Comparison of ENCODE assay signal across 18 cellular contexts in the genomic region with DNA sequence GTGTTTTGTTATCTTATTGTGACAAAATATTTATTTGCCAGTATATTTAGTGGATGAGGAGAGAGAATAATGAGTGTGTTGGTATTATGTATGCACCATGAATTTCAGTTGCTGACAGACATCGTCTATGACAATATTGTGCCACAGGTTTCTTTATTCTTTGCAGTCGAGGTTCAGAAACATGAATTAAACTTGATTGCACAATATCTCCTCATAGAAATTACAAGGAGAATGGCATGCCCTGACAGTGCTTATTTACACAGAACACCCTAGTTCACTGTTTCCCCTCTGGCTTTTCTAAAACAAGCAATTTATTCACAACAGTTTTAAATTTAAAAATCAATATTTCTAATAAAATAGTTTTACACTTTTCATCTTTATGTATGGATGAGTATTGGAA. TPM values are rescaled to one million over a fixed set of nuclear protein-coding genes. Genes with fewer than 3 reads are reported as not detected.
A peak's percentile ranks its signal among the peaks of the same experiment; 100 is the strongest.
DNase-seq lines count a peak whose midpoint lies in the region; ATAC-seq, FAIRE-seq and TF ChIP-seq lines count a peak whose summit lies in the region.
"Had no signal": no experiment of that assay in that cellular context is flagged by ENCODE, and none has a peak within 500 bp of the region (broad histone marks: within the 10 kb centered on the region; RNA-seq: fewer than 3 reads in every experiment).

No MANE protein-coding gene starts in this region.

- H3K4me1 ChIP-seq in IMR-90 (ENCODE audit: control insufficient read depth, insufficient read depth, low read length): no peaks in the 10 kb centered on the region
- no peaks in the 10 kb centered on the region for H3K4me1 ChIP-seq in K562 (replicated peaks in 1 of 2; ENCODE audit: control insufficient read depth in 2 of 2, insufficient read depth in 2 of 2, low read length in 2 of 2)
- H3K4me1 ChIP-seq: BLaER1, HAP-1 had no signal

- H2AFZ ChIP-seq in IMR-90 (replicated peaks; ENCODE audit: low read length, poor library complexity): no peak overlapping the region
- H2AFZ ChIP-seq in K562 (ENCODE audit: low read depth, low read length): no peak overlapping the region

- no peak overlapping the region for H2BK5ac ChIP-seq in IMR-90 (ENCODE audit: low read depth, low read length, poor library complexity, severe bottlenecking)

- no TSS peak for BruUV-seq in IMR-90 (replicated peaks; lab: Mats Ljungman, UMichigan)
- BruUV-seq in K562 (replicated peaks; lab: Mats Ljungman, UMichigan): no TSS peak

- intact Hi-C loops in IMR-90 (cut with micrococcal nuclease): no loop called here
- intact Hi-C loops in K562 (cut with micrococcal nuclease): no loop called here

- H4K8ac ChIP-seq in IMR-90 (ENCODE audit: low read depth in 2 of 2, low read length in 2 of 2): no peak overlapping the region

- H4K5ac ChIP-seq in IMR-90 (ENCODE audit: low read depth, low read length): no peak overlapping the region

- TF ChIP-seq CTCF in IMR-90 (conservative IDR thresholded peaks at IDR 0.05; ENCODE audit: low read depth, low read length) (no peak), K562 (IDR thresholded peaks at IDR 0.05 in 2 of 3, conservative IDR thresholded peaks at IDR 0.05 in 1 of 3; ENCODE audit: insufficient read depth in 2 of 3, low read depth in 1 of 3, low read length in 3 of 3) (no peak), GM10248 (IDR thresholded peaks at IDR 0.05; ENCODE audit: control extremely low read depth, extremely low read depth, low read depth, missing control alignments) (no peak)

- TF ChIP-seq RAD21 in IMR-90 (IDR thresholded peaks at IDR 0.05; ENCODE audit: low read length) (no peak), K562 (CRISPR knock-in tag; conservative IDR thresholded peaks at IDR 0.05 in 1 of 2, IDR thresholded peaks at IDR 0.05 in 1 of 2) (no peak)

- no peak for TF ChIP-seq POLR2A in IMR-90 (IDR thresholded peaks at IDR 0.05; ENCODE audit: low read depth, low read length)
- TF ChIP-seq POLR2A in K562 (conservative IDR thresholded peaks at IDR 0.05): no peak

- no peak overlapping the region for H3K18ac ChIP-seq in IMR-90 (ENCODE audit: low read depth, low read length)

- no peaks in the 10 kb centered on the region for H3K36me3 ChIP-seq in IMR-90 (ENCODE audit: control insufficient read depth, insufficient read depth, low read length)
- H3K36me3 ChIP-seq in K562 (ENCODE audit: control insufficient read depth, insufficient read depth, low read length): no peaks in the 10 kb centered on the region
- H3K36me3 ChIP-seq: BLaER1, HAP-1 had no signal

- H3K9me1 ChIP-seq in IMR-90 (ENCODE audit: insufficient read depth, low read length) (no peaks in the 10 kb centered on the region), K562 (ENCODE audit: control insufficient read depth, insufficient read depth, low read length) (no peaks in the 10 kb centered on the region)

- no peak for FAIRE-seq in K562 (lab: Jason Lieb, UNC)
- FAIRE-seq: GM12878, GM19239 had no signal

- H3K9me3 ChIP-seq in IMR-90 (ENCODE audit: control insufficient read depth, insufficient read depth, low read length) (no peaks in the 10 kb centered on the region), K562 (replicated peaks; ENCODE audit: control insufficient read depth, insufficient read depth, low read depth, low read length) (no peaks in the 10 kb centered on the region)
- H3K9me3 ChIP-seq: BLaER1, HAP-1 had no signal

- WGBS in IMR-90 (ENCODE audit: extremely low coverage in 2 of 2, insufficient read length in 1 of 2), 2 experiments: no CpG with 5 or more reads among the region's 2 CpGs
- WGBS in K562 (ENCODE audit: insufficient coverage, low coverage, missing lambda C conversion rate): 0% methylated on average over 2 of the region's 2 CpGs

- no peak for ATAC-seq in IMR-90 (ENCODE audit: low read depth)
- ATAC-seq in K562: no peak
- ATAC-seq: GM12878 had no signal

- H3K14ac ChIP-seq in IMR-90 (replicated peaks; ENCODE audit: low read depth, low read length): no peak overlapping the region

- TF ChIP-seq EP300 in K562 (IDR thresholded peaks at IDR 0.05; ENCODE audit: low read length): no peak

- no peak overlapping the region for H2AK9ac ChIP-seq in IMR-90 (replicated peaks; ENCODE audit: low read depth, low read length, poor library complexity)

- no peaks in the 10 kb centered on the region for H3K79me1 ChIP-seq in IMR-90 (ENCODE audit: low read depth in 1 of 2, low read length in 2 of 2)

- H3K27ac ChIP-seq in IMR-90 (ENCODE audit: insufficient read depth, low read length) (no peak overlapping the region), K562 (ENCODE audit: extremely low read depth, low read depth, low read length) (no peak overlapping the region)
- H3K27ac ChIP-seq: BLaER1 had no signal

- no peak overlapping the region for H3K4me2 ChIP-seq in IMR-90 (ENCODE audit: low read depth, low read length)
- no peak overlapping the region for H3K4me2 ChIP-seq in K562 (ENCODE audit: insufficient read depth, low read length)
- H3K4me2 ChIP-seq: BLaER1 had no signal

- H3K4ac ChIP-seq in IMR-90 (ENCODE audit: low read depth, low read length): no peak overlapping the region

- H4K20me1 ChIP-seq in IMR-90 (ENCODE audit: insufficient read depth, low read length): no peaks in the 10 kb centered on the region
- no peaks in the 10 kb centered on the region for H4K20me1 ChIP-seq in K562 (replicated peaks; ENCODE audit: control insufficient read depth, insufficient read depth, low read length)
- H4K20me1 ChIP-seq: BLaER1 had no signal

- H2BK15ac ChIP-seq in IMR-90 (ENCODE audit: low read depth, low read length): no peak overlapping the region

- CTCF ChIA-PET in IMR-90 (lab: Yijun Ruan, JAX): no interaction called here
- CTCF ChIA-PET in K562 (lab: Yijun Ruan, JAX; ENCODE audit: low intra/inter-chr PET ratio): no interaction called here
- CTCF ChIA-PET in GM10248 (lab: Yijun Ruan, JAX): no interaction called here

- no peak overlapping the region for H3K56ac ChIP-seq in IMR-90 (ENCODE audit: extremely low read depth, insufficient read depth, low read length)

- H3K23ac ChIP-seq in IMR-90 (ENCODE audit: low read depth, low read length): no peak overlapping the region

- no peaks in the 10 kb centered on the region for H3K79me2 ChIP-seq in K562 (ENCODE audit: control insufficient read depth, insufficient read depth, low read length)

- no peak overlapping the region for H2AK5ac ChIP-seq in IMR-90 (ENCODE audit: low read depth, low read length)

- peak; percentile 47 for DNase-seq in SIG-M5 treated with dmso at 0.1 percent for 504 hours (lab: John Stamatoyannopoulos, UW; ENCODE audit: unreplicated experiment)
- no peak for DNase-seq in SIG-M5 (lab: John Stamatoyannopoulos, UW)
- DNase-seq in IMR-90: no peak
- DNase-seq in K562 (ENCODE audit: extremely low read depth in 1 of 4, low spot score in 3 of 4): no peak
- DNase-seq in NK-92 treated with Interleukin-12 subunit alpha and Interleukin-12 subunit beta, amount 100 ng/mL, for 24 hours (lab: John Stamatoyannopoulos, UW): no peak
- no peak for DNase-seq in stimulated activated CD4-positive, alpha-beta T cell treated with anti-CD3 and anti-CD28 coated beads, Interleukin-4, amount 100 ng/mL, for 24 hours
- no peak for DNase-seq in GM10248 (ENCODE audit: extremely low spot score)
- DNase-seq: 8988T; CD4-positive, alpha-beta memory T cell; DMS79 treated with DMSO at 0.1 percent for 48 hours; GF-D8 had no signal

- POLR2A ChIA-PET in IMR-90 (lab: Charles Lee; ENCODE audit: unreplicated experiment): no interaction called here
- POLR2A ChIA-PET in K562 (lab: Yijun Ruan, JAX): no interaction called here
- POLR2A ChIA-PET in GM10248 (lab: Yijun Ruan, JAX): no interaction called here

- H4K91ac ChIP-seq in IMR-90 (ENCODE audit: insufficient read depth, low read depth, low read length): no peak overlapping the region

- H3K9ac ChIP-seq in IMR-90 (ENCODE audit: low read depth, low read length): no peak overlapping the region
- H3K9ac ChIP-seq in K562 (ENCODE audit: insufficient read depth in 1 of 2, low read depth in 2 of 2, low read length in 2 of 2): no peak overlapping the region
- H3K9ac ChIP-seq: BLaER1 had no signal

- H2BK120ac ChIP-seq in IMR-90 (ENCODE audit: low read depth, low read length): no peak overlapping the region

- H3K4me3 ChIP-seq in IMR-90 (ENCODE audit: insufficient read depth, low read depth, low read length): no peak overlapping the region
- H3K4me3 ChIP-seq in K562: no peak overlapping the region
- H3K4me3 ChIP-seq: BLaER1, GM12878, HAP-1 had no signal

- dilution Hi-C loops in IMR-90 (cut with HindIII; ENCODE audit: low sequenced_read_pairs, unreplicated experiment): no loop called here

- H2BK20ac ChIP-seq in IMR-90 (ENCODE audit: low read depth, low read length): no peak overlapping the region

- in situ Hi-C loops in IMR-90 (cut with MboI; ENCODE audit: low sequenced_read_pairs) (no loop called here), K562 (cut with MboI) (no loop called here)

- H3K27me3 ChIP-seq in IMR-90 (ENCODE audit: control insufficient read depth, insufficient read depth, low read length) (no peaks in the 10 kb centered on the region), K562 (ENCODE audit: control insufficient read depth in 2 of 2, insufficient read depth in 2 of 2, low read length in 2 of 2) (no peaks in the 10 kb centered on the region)
- H3K27me3 ChIP-seq: BLaER1 had no signal

TF ChIP-seq in IMR-90, 13 proteins besides CTCF, POLR2A, EP300 and RAD21 (continues in another document):
- no peak for TF ChIP-seq RCOR1 (IDR thresholded peaks at IDR 0.05; ENCODE audit: insufficient replicate concordance, low read length)

TF ChIP-seq in K562, 482 proteins besides CTCF, POLR2A, EP300 and RAD21 (continues in another document):
- TF ChIP-seq CEBPB (tag; IDR thresholded peaks at IDR 0.05): peak; percentile 61

RNA-seq across cellular contexts. Expression of a gene that starts 36.5 kb away (rescaled TPM):
- total RNA-seq in IMR-90 (2012; rRNA removed) (not detected in 2 replicates), K562 (2014; rRNA removed) (not detected in 2 replicates), K562 (2014; rRNA removed; fragmentation: Illumina TruSeq; extraction: Trizol) (not detected in 2 replicates), K562 (2015; rRNA removed; fragmentation: Illumina TruSeq; extraction: Trizol) (not detected in 2 replicates), K562 (2021) (not detected in 2 replicates)
- polyA plus RNA-seq in IMR-90 (2012; rRNA removed) (not detected in 2 replicates), K562 (2011; rRNA removed) (not detected in 2 replicates), K562 (2014; fragmentation: Illumina TruSeq; extraction: Trizol) (not detected in 2 replicates), K562 (2014; fragmentation: Nextera tagmentation; extraction: Ambion mirVana) (not detected), K562 (2014; rRNA removed) (not detected in 2 replicates)
- polyA plus RNA-seq in IMR-90 (2012; cell fraction: cytosol; rRNA removed): not detected in 2 replicates
- polyA plus RNA-seq in IMR-90 (2012; cell fraction: nucleus; rRNA removed; ENCODE audit: low replicate concordance): not detected in 2 replicates
- not detected in 2 replicates for total RNA-seq in K562 (2011; cell fraction: chromatin; rRNA removed; ENCODE audit: low replicate concordance)
- not detected in 2 replicates for total RNA-seq in K562 (2011; cell fraction: nucleolus; rRNA removed)
- total RNA-seq in K562 (2011; cell fraction: nucleoplasm; rRNA removed): not detected in 2 replicates
- not detected in 2 replicates for polyA plus RNA-seq in K562 (2011; cell fraction: cytosol; rRNA removed)
- not detected in 2 replicates for polyA plus RNA-seq in K562 (2011; cell fraction: nucleus; rRNA removed)
- polyA plus RNA-seq in K562 (2012): not detected in 2 replicates
- not detected in 2 replicates for polyA minus RNA-seq in K562 (2011; rRNA and poly(A)+ RNA removed)
- not detected in 2 replicates for polyA minus RNA-seq in K562 (2011; cell fraction: cytosol; rRNA and poly(A)+ RNA removed)
- polyA minus RNA-seq in K562 (2011; cell fraction: nucleus; rRNA and poly(A)+ RNA removed): not detected in 2 replicates
- total RNA-seq: CD4-positive, alpha-beta memory T cell; GM12878; H4 had no signal
- polyA plus RNA-seq: AG04450; CD14-positive monocyte; CD4-positive, alpha-beta memory T cell had no signal
